ENCODE assay signal across 14 cellular contexts in the genomic region with DNA sequence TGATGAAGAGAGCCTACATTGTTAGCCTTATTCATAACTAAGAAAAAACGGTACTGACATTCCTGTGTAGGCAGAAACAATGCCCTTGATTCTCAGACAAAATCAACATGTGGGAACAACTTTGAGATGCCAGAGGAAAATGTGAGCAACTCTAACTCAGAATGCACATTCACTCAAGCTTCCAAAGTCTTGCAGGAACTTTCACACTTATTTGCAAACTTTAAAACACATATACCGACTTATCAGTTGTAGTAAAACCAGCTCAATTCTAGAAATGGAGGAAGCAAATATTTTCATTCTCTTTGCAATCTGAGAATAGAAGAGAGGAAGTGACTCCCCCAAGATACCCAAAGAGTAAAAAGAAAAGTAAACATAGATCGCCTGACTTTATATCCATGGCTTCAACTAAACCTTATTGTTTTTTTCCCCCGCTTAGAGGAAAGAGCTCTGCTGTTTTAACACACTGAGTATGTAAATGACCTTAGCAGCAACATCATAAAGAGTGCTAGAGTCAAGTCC.
DNase-seq lines count a peak whose midpoint lies in the region; ATAC-seq and TF ChIP-seq lines count a peak whose summit lies in the region.
"Had no signal": no experiment of that assay in that cellular context is flagged by ENCODE, and none has a peak within 500 bp of the region (broad histone marks: within the 10 kb centered on the region; RNA-seq: fewer than 3 reads in every experiment).

No MANE protein-coding gene starts in this region.

- dilution Hi-C loops in IMR-90 (cut with HindIII; ENCODE audit: low sequenced_read_pairs, unreplicated experiment), result no loop called here

- H2AFZ ChIP-seq in IMR-90 (replicated peaks; ENCODE audit: low read length, poor library complexity), result no peak overlapping the region

- H3K27ac ChIP-seq in IMR-90 (ENCODE audit: insufficient read depth, low read length), result no peak overlapping the region
- H3K27ac ChIP-seq: pancreas had no signal

- no peaks in the 10 kb centered on the region for H3K27me3 ChIP-seq in IMR-90 (ENCODE audit: control insufficient read depth, insufficient read depth, low read length)
- H3K27me3 ChIP-seq: pancreas had no signal

- no peak overlapping the region for H3K56ac ChIP-seq in IMR-90 (ENCODE audit: extremely low read depth, insufficient read depth, low read length)

- no peak overlapping the region for H4K91ac ChIP-seq in IMR-90 (ENCODE audit: insufficient read depth, low read depth, low read length)

- peak overlapping the region; percentile 77; the same call in 1 of the 2 replicates for H3K18ac ChIP-seq in IMR-90 (ENCODE audit: low read depth, low read length)

- H3K27ac Mint-ChIP-seq in chondrocyte (ENCODE audit: unreplicated experiment) (peak overlapping the region; percentile 53), neural crest cell (ENCODE audit: unreplicated experiment) (peak overlapping the region; percentile 72), mesothelial cell of epicardium (no peak overlapping the region)
- H3K27ac Mint-ChIP-seq: activated naive CD8-positive, alpha-beta T cell treated with anti-CD3 and anti-CD28 coated beads, Interleukin-2, amount 50 U/mL, for 24 hours had no signal

- H3K4me3 Mint-ChIP-seq in chondrocyte (ENCODE audit: unreplicated experiment), result peak overlapping the region; percentile 17
- peak overlapping the region; percentile 33 for H3K4me3 Mint-ChIP-seq in neural crest cell
- H3K4me3 Mint-ChIP-seq in mesothelial cell of epicardium, result no peak overlapping the region
- H3K4me3 Mint-ChIP-seq: activated naive CD8-positive, alpha-beta T cell treated with anti-CD3 and anti-CD28 coated beads, Interleukin-2, amount 50 U/mL, for 24 hours; CD4-positive, CD25-positive, alpha-beta regulatory T cell had no signal

- no peak overlapping the region for H3K9ac ChIP-seq in IMR-90 (ENCODE audit: low read depth, low read length)

- H3K79me1 ChIP-seq in IMR-90 (ENCODE audit: low read depth in 1 of 2, low read length in 2 of 2), result peaks cover 28 to 43% of the 10 kb centered on the region in 2 experiments

- no TSS peak for BruUV-seq in IMR-90 (replicated peaks; lab: Mats Ljungman, UMichigan)

- H3K4me2 ChIP-seq in IMR-90 (ENCODE audit: low read depth, low read length), result peak overlapping the region; percentile 24; the same call in 1 of the 2 replicates

- no peak for TF ChIP-seq POLR2A in IMR-90 (IDR thresholded peaks at IDR 0.05; ENCODE audit: low read depth, low read length)

- CTCF ChIA-PET in IMR-90 (lab: Yijun Ruan, JAX), result interaction anchor here (0.7 kb wide), 1 partner anchor 53 kb away, joined by 3 read pairs; no protein-coding TSS in a partner anchor
- CTCF ChIA-PET in GM10248 (lab: Yijun Ruan, JAX), result no interaction called here

- DNase-seq in IMR-90 (peak; percentile 33), chondrocyte (ENCODE audit: low spot score) (no peak), neural crest cell (ENCODE audit: low read depth, low spot score) (no peak), GM10248 (ENCODE audit: extremely low spot score) (no peak), mesothelial cell of epicardium (ENCODE audit: low spot score in 2 of 2, unreplicated experiment in 2 of 2) (no peak)
- DNase-seq: activated naive CD8-positive, alpha-beta T cell treated with anti-CD3 and anti-CD28 coated beads, Interleukin-2, amount 50 U/mL, for 24 hours; CD4-positive, CD25-positive, alpha-beta regulatory T cell; NCI-H1105 treated with DMSO at 0.1 percent for 48 hours; NCI-H774; pancreas; trophoblast cell had no signal

- H2BK120ac ChIP-seq in IMR-90 (ENCODE audit: low read depth, low read length), result no peak overlapping the region

- H2AK9ac ChIP-seq in IMR-90 (replicated peaks; ENCODE audit: low read depth, low read length, poor library complexity), result no peak overlapping the region

- H4K20me1 ChIP-seq in IMR-90 (ENCODE audit: insufficient read depth, low read length), result no peaks in the 10 kb centered on the region; the same call in 1 of the 2 replicates

- H2BK15ac ChIP-seq in IMR-90 (ENCODE audit: low read depth, low read length), result no peak overlapping the region

- peaks cover 3% of the 10 kb centered on the region; the same call in 1 of the 2 replicates for H3K9me1 ChIP-seq in IMR-90 (ENCODE audit: insufficient read depth, low read length)

- H3K23ac ChIP-seq in IMR-90 (ENCODE audit: low read depth, low read length), result no peak overlapping the region

- H3K36me3 ChIP-seq in IMR-90 (ENCODE audit: control insufficient read depth, insufficient read depth, low read length), result peaks cover 3% of the 10 kb centered on the region
- H3K36me3 ChIP-seq: pancreas had no signal

- no peak overlapping the region for H3K4me3 ChIP-seq in IMR-90 (ENCODE audit: insufficient read depth, low read depth, low read length)
- H3K4me3 ChIP-seq: pancreas had no signal

- intact Hi-C loops in IMR-90 (cut with micrococcal nuclease), result no loop called here

- no peak overlapping the region for H2BK20ac ChIP-seq in IMR-90 (ENCODE audit: low read depth, low read length)

- no peak overlapping the region for H4K8ac ChIP-seq in IMR-90 (ENCODE audit: low read depth in 2 of 2, low read length in 2 of 2)

- peak; percentile 51 for ATAC-seq in GM18861 (IDR thresholded peaks at IDR 0.05; ENCODE audit: unreplicated experiment)
- no peak for ATAC-seq in IMR-90 (ENCODE audit: low read depth)
- ATAC-seq in GM18867 (IDR thresholded peaks at IDR 0.05; ENCODE audit: unreplicated experiment), result no peak
- ATAC-seq in GM18858 (IDR thresholded peaks at IDR 0.05; ENCODE audit: unreplicated experiment), result no peak
- ATAC-seq: activated naive CD8-positive, alpha-beta T cell treated with anti-CD3 and anti-CD28 coated beads, Interleukin-2, amount 50 U/mL, for 24 hours; pancreas had no signal

- in situ Hi-C loops in IMR-90 (cut with MboI; ENCODE audit: low sequenced_read_pairs), result no loop called here

- peaks cover 1% of the 10 kb centered on the region for H3K36me3 Mint-ChIP-seq in chondrocyte (ENCODE audit: low read depth)
- peaks cover 9% of the 10 kb centered on the region for H3K36me3 Mint-ChIP-seq in neural crest cell (ENCODE audit: low read depth)
- H3K36me3 Mint-ChIP-seq in mesothelial cell of epicardium, result no peaks in the 10 kb centered on the region
- H3K36me3 Mint-ChIP-seq: CD4-positive, CD25-positive, alpha-beta regulatory T cell had no signal

- no CpG with 5 or more reads among the region's 4 CpGs for WGBS in IMR-90 (ENCODE audit: extremely low coverage in 2 of 2, insufficient read length in 1 of 2), 2 experiments

- H3K14ac ChIP-seq in IMR-90 (replicated peaks; ENCODE audit: low read depth, low read length), result no peak overlapping the region

- H3K4ac ChIP-seq in IMR-90 (ENCODE audit: low read depth, low read length), result no peak overlapping the region

- H3K27me3 Mint-ChIP-seq in chondrocyte (ENCODE audit: low read depth) (no peaks in the 10 kb centered on the region), neural crest cell (ENCODE audit: low read depth) (no peaks in the 10 kb centered on the region), mesothelial cell of epicardium (ENCODE audit: low read depth) (no peaks in the 10 kb centered on the region)
- H3K27me3 Mint-ChIP-seq: activated naive CD8-positive, alpha-beta T cell treated with anti-CD3 and anti-CD28 coated beads, Interleukin-2, amount 50 U/mL, for 24 hours had no signal

- no peaks in the 10 kb centered on the region for H3K9me3 ChIP-seq in IMR-90 (ENCODE audit: control insufficient read depth, insufficient read depth, low read length)
- H3K9me3 ChIP-seq: pancreas had no signal

- TF ChIP-seq CTCF in IMR-90 (conservative IDR thresholded peaks at IDR 0.05; ENCODE audit: low read depth, low read length), result no peak
- TF ChIP-seq CTCF in chondrocyte (IDR thresholded peaks at IDR 0.05), result no peak
- no peak for TF ChIP-seq CTCF in neural crest cell (conservative IDR thresholded peaks at IDR 0.05)
- TF ChIP-seq CTCF in GM10248 (IDR thresholded peaks at IDR 0.05; ENCODE audit: control extremely low read depth, extremely low read depth, low read depth, missing control alignments), result no peak
- no peak for TF ChIP-seq CTCF in mesothelial cell of epicardium (IDR thresholded peaks at IDR 0.05; ENCODE audit: unreplicated experiment)

- H4K5ac ChIP-seq in IMR-90 (ENCODE audit: low read depth, low read length), result peak overlapping the region; percentile 48; the same call in 1 of the 2 replicates

- no peak overlapping the region for H2BK5ac ChIP-seq in IMR-90 (ENCODE audit: low read depth, low read length, poor library complexity, severe bottlenecking)

- TF ChIP-seq RAD21 in IMR-90 (IDR thresholded peaks at IDR 0.05; ENCODE audit: low read length), result no peak; the same call in 1 of the 2 replicates

- H3K4me1 Mint-ChIP-seq in chondrocyte (ENCODE audit: low read depth), result peaks cover 27% of the 10 kb centered on the region
- H3K4me1 Mint-ChIP-seq in neural crest cell, result peaks cover 56% of the 10 kb centered on the region
- no peaks in the 10 kb centered on the region for H3K4me1 Mint-ChIP-seq in mesothelial cell of epicardium
- H3K4me1 Mint-ChIP-seq: activated naive CD8-positive, alpha-beta T cell treated with anti-CD3 and anti-CD28 coated beads, Interleukin-2, amount 50 U/mL, for 24 hours; CD4-positive, CD25-positive, alpha-beta regulatory T cell had no signal

- peaks cover 4% of the 10 kb centered on the region for H3K4me1 ChIP-seq in IMR-90 (ENCODE audit: control insufficient read depth, insufficient read depth, low read length)

- POLR2A ChIA-PET in IMR-90 (lab: Charles Lee; ENCODE audit: unreplicated experiment), result no interaction called here
- POLR2A ChIA-PET in GM10248 (lab: Yijun Ruan, JAX), result no interaction called here

- H2AK5ac ChIP-seq in IMR-90 (ENCODE audit: low read depth, low read length), result no peak overlapping the region

- H3K9me3 Mint-ChIP-seq in chondrocyte (ENCODE audit: low read depth), result peaks cover 3% of the 10 kb centered on the region
- H3K9me3 Mint-ChIP-seq in neural crest cell, result no peaks in the 10 kb centered on the region
- no peaks in the 10 kb centered on the region for H3K9me3 Mint-ChIP-seq in mesothelial cell of epicardium
- H3K9me3 Mint-ChIP-seq: activated naive CD8-positive, alpha-beta T cell treated with anti-CD3 and anti-CD28 coated beads, Interleukin-2, amount 50 U/mL, for 24 hours had no signal

TF ChIP-seq in IMR-90, 13 proteins besides CTCF, POLR2A, EP300 and RAD21 (continues in another document):
- TF ChIP-seq, protein P1, sequence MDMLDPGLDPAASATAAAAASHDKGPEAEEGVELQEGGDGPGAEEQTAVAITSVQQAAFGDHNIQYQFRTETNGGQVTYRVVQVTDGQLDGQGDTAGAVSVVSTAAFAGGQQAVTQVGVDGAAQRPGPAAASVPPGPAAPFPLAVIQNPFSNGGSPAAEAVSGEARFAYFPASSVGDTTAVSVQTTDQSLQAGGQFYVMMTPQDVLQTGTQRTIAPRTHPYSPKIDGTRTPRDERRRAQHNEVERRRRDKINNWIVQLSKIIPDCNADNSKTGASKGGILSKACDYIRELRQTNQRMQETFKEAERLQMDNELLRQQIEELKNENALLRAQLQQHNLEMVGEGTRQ (IDR thresholded peaks at IDR 0.05; ENCODE audit: low read depth, low read length), result no peak
